17 cellular contexts compared by ENCODE assay signal in genomic region chr7:77808517-77808916, GRCh38. TPM values are rescaled to one million over a fixed set of nuclear protein-coding genes. Genes with fewer than 3 reads are reported as not detected.
DNase-seq lines count a peak whose midpoint lies in the region; ATAC-seq lines count a peak whose summit lies in the region.
"Had no signal": no experiment of that assay in that cellular context is flagged by ENCODE, and none has a peak within 500 bp of the region (broad histone marks: within the 10 kb centered on the region; RNA-seq: fewer than 3 reads in every experiment).

No MANE protein-coding gene starts in this region.

- POLR2A ChIA-PET in activated CD4-positive, alpha-beta T cell treated with anti-CD3 and anti-CD28 coated beads for 36 hours (lab: Charles Lee): no interaction called here
- POLR2A ChIA-PET in T-cell (lab: Charles Lee): no interaction called here

- CTCF ChIA-PET in activated CD4-positive, alpha-beta T cell treated with anti-CD3 and anti-CD28 coated beads for 36 hours (lab: Charles Lee): no interaction called here
- CTCF ChIA-PET in T-cell (lab: Charles Lee): interaction anchor here in 1 of 2 donors (0.6 kb wide), 1 partner anchor 1372 kb away, joined by 5 read pairs; no protein-coding TSS in a partner anchor

- H3K9me3 Mint-ChIP-seq in activated CD4-positive, alpha-beta T cell treated with anti-CD3 and anti-CD28 coated beads for 36 hours (ENCODE audit: low read depth): peaks cover 29% of the 10 kb centered on the region
- peaks cover 39% of the 10 kb centered on the region for H3K9me3 Mint-ChIP-seq in activated naive CD8-positive, alpha-beta T cell treated with anti-CD3 and anti-CD28 coated beads, Interleukin-2, amount 50 U/mL, for 24 hours
- H3K9me3 Mint-ChIP-seq in activated naive CD8-positive, alpha-beta T cell treated with anti-CD3 and anti-CD28 coated beads for 36 hours: peaks cover 30% of the 10 kb centered on the region
- H3K9me3 Mint-ChIP-seq in T-cell: peaks cover 9 to 30% (median 13%) of the 10 kb centered on the region in 3 donors
- peaks cover 12 to 15% of the 10 kb centered on the region in 2 donors for H3K9me3 Mint-ChIP-seq in stimulated activated naive B cell treated with anti-CD40 and anti-IgM and Interleukin-4, amounts not matched to agents 10 μg/mL and 1 μg/mL and 100 μg/mL, for 72 hours

- H3K4me3 Mint-ChIP-seq in activated CD4-positive, alpha-beta T cell treated with anti-CD3 and anti-CD28 coated beads for 36 hours: no peak overlapping the region
- no peak overlapping the region for H3K4me3 Mint-ChIP-seq in activated naive CD8-positive, alpha-beta T cell treated with anti-CD3 and anti-CD28 coated beads, Interleukin-2, amount 50 U/mL, for 24 hours
- H3K4me3 Mint-ChIP-seq in activated naive CD8-positive, alpha-beta T cell treated with anti-CD3 and anti-CD28 coated beads for 36 hours: no peak overlapping the region
- H3K4me3 Mint-ChIP-seq in T-cell: no peak overlapping the region
- H3K4me3 Mint-ChIP-seq in stimulated activated naive B cell treated with anti-CD40 and anti-IgM and Interleukin-4, amounts not matched to agents 10 μg/mL and 1 μg/mL and 100 μg/mL, for 72 hours: no peak overlapping the region

- no peak for DNase-seq in activated CD4-positive, alpha-beta T cell treated with anti-CD3 and anti-CD28 coated beads for 36 hours
- DNase-seq in activated CD4-positive, alpha-beta T cell treated with anti-CD3 and anti-CD28 coated beads, Interleukin-2, amount 50 U/mL, for 48 hours: no peak
- no peak for DNase-seq in activated naive CD8-positive, alpha-beta T cell treated with anti-CD3 and anti-CD28 coated beads, Interleukin-2, amount 50 U/mL, for 24 hours
- DNase-seq in activated naive CD8-positive, alpha-beta T cell treated with anti-CD3 and anti-CD28 coated beads for 36 hours: no peak
- no peak for DNase-seq in T-cell
- DNase-seq in stimulated activated naive B cell treated with anti-CD40 and anti-IgM and Interleukin-4, amounts not matched to agents 10 μg/mL and 1 μg/mL and 100 μg/mL, for 72 hours: no peak
- DNase-seq in SHP77 treated with DMSO at 0.1 percent for 48 hours (lab: John Stamatoyannopoulos, UW): no peak
- DNase-seq in effector CD4-positive, alpha-beta T cell: no peak
- DNase-seq: ACHN, C1 segment of cervical spinal cord, Kasumi-1, NCI-H1694, NCI-H2081 treated with DMSO at 0.1 percent for 48 hours, NCI-H2171 treated with DMSO at 0.1 percent for 48 hours, NCI-H446, NCI-H526 had no signal

- peak overlapping the region; percentile 29 for H3K27ac Mint-ChIP-seq in activated CD4-positive, alpha-beta T cell treated with anti-CD3 and anti-CD28 coated beads for 36 hours
- H3K27ac Mint-ChIP-seq in activated naive CD8-positive, alpha-beta T cell treated with anti-CD3 and anti-CD28 coated beads, Interleukin-2, amount 50 U/mL, for 24 hours: peak overlapping the region; percentile 49
- no peak overlapping the region for H3K27ac Mint-ChIP-seq in activated naive CD8-positive, alpha-beta T cell treated with anti-CD3 and anti-CD28 coated beads for 36 hours
- H3K27ac Mint-ChIP-seq in T-cell: peak overlapping the region; percentile 18 to 68
- peak overlapping the region; percentile 25 for H3K27ac Mint-ChIP-seq in stimulated activated naive B cell treated with anti-CD40 and anti-IgM and Interleukin-4, amounts not matched to agents 10 μg/mL and 1 μg/mL and 100 μg/mL, for 72 hours

- intact Hi-C loops in activated CD4-positive, alpha-beta T cell treated with anti-CD3 and anti-CD28 coated beads for 36 hours (cut with DNase I, micrococcal nuclease): no loop called here

- no peak for ATAC-seq in activated CD4-positive, alpha-beta T cell treated with anti-CD3 and anti-CD28 coated beads for 36 hours
- ATAC-seq in activated naive CD8-positive, alpha-beta T cell treated with anti-CD3 and anti-CD28 coated beads, Interleukin-2, amount 50 U/mL, for 24 hours: no peak
- ATAC-seq in T-cell (replicated peaks in 1 of 4): no peak
- peak in 1 of 2 donors; percentile 75 for ATAC-seq in stimulated activated naive B cell treated with anti-CD40 and anti-IgM and Interleukin-4, amounts not matched to agents 10 μg/mL and 1 μg/mL and 100 μg/mL, for 72 hours (replicated peaks)
- ATAC-seq: Right ventricle myocardium inferior had no signal

- no peaks in the 10 kb centered on the region for H3K27me3 Mint-ChIP-seq in activated CD4-positive, alpha-beta T cell treated with anti-CD3 and anti-CD28 coated beads for 36 hours
- no peaks in the 10 kb centered on the region for H3K27me3 Mint-ChIP-seq in activated naive CD8-positive, alpha-beta T cell treated with anti-CD3 and anti-CD28 coated beads, Interleukin-2, amount 50 U/mL, for 24 hours
- no peaks in the 10 kb centered on the region for H3K27me3 Mint-ChIP-seq in activated naive CD8-positive, alpha-beta T cell treated with anti-CD3 and anti-CD28 coated beads for 36 hours
- H3K27me3 Mint-ChIP-seq in T-cell: no peaks in the 10 kb centered on the region
- H3K27me3 Mint-ChIP-seq in stimulated activated naive B cell treated with anti-CD40 and anti-IgM and Interleukin-4, amounts not matched to agents 10 μg/mL and 1 μg/mL and 100 μg/mL, for 72 hours: no peaks in the 10 kb centered on the region

- H3K36me3 Mint-ChIP-seq in activated CD4-positive, alpha-beta T cell treated with anti-CD3 and anti-CD28 coated beads for 36 hours (ENCODE audit: low read depth): peaks cover 42% of the 10 kb centered on the region
- peaks cover 40% of the 10 kb centered on the region for H3K36me3 Mint-ChIP-seq in activated naive CD8-positive, alpha-beta T cell treated with anti-CD3 and anti-CD28 coated beads, Interleukin-2, amount 50 U/mL, for 24 hours (ENCODE audit: low read depth)
- H3K36me3 Mint-ChIP-seq in activated naive CD8-positive, alpha-beta T cell treated with anti-CD3 and anti-CD28 coated beads for 36 hours: peaks cover 52% of the 10 kb centered on the region
- peaks cover 25% of the 10 kb centered on the region for H3K36me3 Mint-ChIP-seq in T-cell
- peaks cover 39 to 50% of the 10 kb centered on the region in 2 donors for H3K36me3 Mint-ChIP-seq in stimulated activated naive B cell treated with anti-CD40 and anti-IgM and Interleukin-4, amounts not matched to agents 10 μg/mL and 1 μg/mL and 100 μg/mL, for 72 hours

- peaks cover 48% of the 10 kb centered on the region for H3K4me1 Mint-ChIP-seq in activated CD4-positive, alpha-beta T cell treated with anti-CD3 and anti-CD28 coated beads for 36 hours
- H3K4me1 Mint-ChIP-seq in activated naive CD8-positive, alpha-beta T cell treated with anti-CD3 and anti-CD28 coated beads, Interleukin-2, amount 50 U/mL, for 24 hours: peaks cover 50% of the 10 kb centered on the region
- H3K4me1 Mint-ChIP-seq in activated naive CD8-positive, alpha-beta T cell treated with anti-CD3 and anti-CD28 coated beads for 36 hours: peaks cover 35% of the 10 kb centered on the region
- peaks cover 49 to 71% (median 50%) of the 10 kb centered on the region in 3 donors for H3K4me1 Mint-ChIP-seq in T-cell
- H3K4me1 Mint-ChIP-seq in stimulated activated naive B cell treated with anti-CD40 and anti-IgM and Interleukin-4, amounts not matched to agents 10 μg/mL and 1 μg/mL and 100 μg/mL, for 72 hours: peaks cover 27 to 49% of the 10 kb centered on the region in 2 donors

RNA-seq across cellular contexts. Expression of gene PHTF2, which starts 9.9 kb away (rescaled TPM):
- total RNA-seq in activated CD4-positive, alpha-beta T cell treated with anti-CD3 and anti-CD28 coated beads for 36 hours: 10 to 100 TPM; 25.5 to 26.7 TPM
- total RNA-seq in activated naive CD8-positive, alpha-beta T cell treated with anti-CD3 and anti-CD28 coated beads for 36 hours: 10 to 100 TPM; 21.6 to 23.8 TPM
- 10 to 100 TPM; 19.7 to 35.8 (median 28.0) TPM for total RNA-seq in T-cell

RNA-seq across cellular contexts. Expression of gene TMEM60, which starts 10.3 kb away (rescaled TPM):
- 10 to 100 TPM in 1 of 2 experiments, 1 to 10 TPM in 1; 7.9 to 10.1 TPM for total RNA-seq in activated CD4-positive, alpha-beta T cell treated with anti-CD3 and anti-CD28 coated beads for 36 hours
- 1 to 10 TPM; 9.2 to 9.8 TPM for total RNA-seq in activated naive CD8-positive, alpha-beta T cell treated with anti-CD3 and anti-CD28 coated beads for 36 hours
- 10 to 100 TPM in 3 of 5 donors, 1 to 10 TPM in 2; 3.6 to 13.0 (median 10.6) TPM for total RNA-seq in T-cell
